2 cellular contexts compared by ENCODE assay signal in genomic region chr17:29906969-29907368, GRCh38.
TF ChIP-seq lines count a peak whose summit lies in the region.

No MANE protein-coding gene starts in this region.

TF ChIP-seq in HEK293, 187 proteins besides CTCF, POLR2A, EP300 and RAD21:
- TF ChIP-seq ZNF146 (tag by site-specific recombination; IDR thresholded peaks at IDR 0.05), result peak; percentile 74
- no peak for TF ChIP-seq ZIC2 (tag by site-specific recombination; IDR thresholded peaks at IDR 0.05)
- 0 out of 2 replicates have a peak, but pooled peaks have one; percentile 24 for TF ChIP-seq ZNF580 (tag by site-specific recombination; IDR thresholded peaks at IDR 0.05)
TF ChIP-seq in HEK293: peak in this region for 2.

TF ChIP-seq in K562, 482 proteins besides CTCF, POLR2A, EP300 and RAD21:
- TF ChIP-seq ARID3B (CRISPR knock-in tag; IDR thresholded peaks at IDR 0.05; ENCODE audit: borderline replicate concordance), result no peak
- no peak for TF ChIP-seq POLR2H (tag; IDR thresholded peaks at IDR 0.05; ENCODE audit: low read depth)
- no peak for TF ChIP-seq DACH1 (IDR thresholded peaks at IDR 0.05; ENCODE audit: partially characterized antibody)
- no peak for TF ChIP-seq GABPB1 (CRISPR knock-in tag; IDR thresholded peaks at IDR 0.05)
- no peak for TF ChIP-seq MTA1 (IDR thresholded peaks at IDR 0.05; ENCODE audit: borderline replicate concordance)
- TF ChIP-seq ZNF146 (CRISPR knock-in tag; IDR thresholded peaks at IDR 0.05; ENCODE audit: unreplicated experiment), result peak; percentile 80
- TF ChIP-seq ETS1 (conservative IDR thresholded peaks at IDR 0.05; ENCODE audit: control insufficient read depth, low read depth, low read length), result no peak
- TF ChIP-seq FOXM1 (IDR thresholded peaks at IDR 0.05; ENCODE audit: low read depth), result no peak
- no peak for TF ChIP-seq FOXM1 (CRISPR knock-in tag; IDR thresholded peaks at IDR 0.05; ENCODE audit: low read depth)
- TF ChIP-seq ETV6 (IDR thresholded peaks at IDR 0.05; ENCODE audit: borderline replicate concordance in 1 of 2, low read depth in 2 of 2, low read length in 1 of 2), result no peak
- TF ChIP-seq ETV6 (CRISPR knock-in tag; IDR thresholded peaks at IDR 0.05; ENCODE audit: borderline replicate concordance), result no peak
- TF ChIP-seq BRF1 (IDR thresholded peaks at IDR 0.05; ENCODE audit: borderline replicate concordance, extremely low read depth, insufficient read length), result no peak
- no peak for TF ChIP-seq MCM7 (IDR thresholded peaks at IDR 0.05)
- no peak for TF ChIP-seq HDAC1 (IDR thresholded peaks at IDR 0.05)
- TF ChIP-seq NCOR1 (IDR thresholded peaks at IDR 0.05), result no peak
- no peak for TF ChIP-seq ZNF76 (CRISPR knock-in tag; IDR thresholded peaks at IDR 0.05; ENCODE audit: borderline replicate concordance)
- TF ChIP-seq LCOR (CRISPR knock-in tag; IDR thresholded peaks at IDR 0.05), result no peak
- TF ChIP-seq BCOR (IDR thresholded peaks at IDR 0.05), result 0 out of 2 replicates have a peak, but pooled peaks have one; percentile 42
- TF ChIP-seq DIDO1 (tag; IDR thresholded peaks at IDR 0.05; ENCODE audit: low read depth), result no peak
- no peak for TF ChIP-seq FOXJ3 (CRISPR knock-in tag; IDR thresholded peaks at IDR 0.05)
- no peak for TF ChIP-seq JUNB (CRISPR knock-in tag; conservative IDR thresholded peaks at IDR 0.05)
- 0 out of 2 replicates have a peak, but pooled peaks have one; percentile 19 for TF ChIP-seq ZNF507 (tag; conservative IDR thresholded peaks at IDR 0.05)
TF ChIP-seq in K562: peak in this region for 3.
